Comparison of ENCODE assay signal across 18 cellular contexts in the genomic region with DNA sequence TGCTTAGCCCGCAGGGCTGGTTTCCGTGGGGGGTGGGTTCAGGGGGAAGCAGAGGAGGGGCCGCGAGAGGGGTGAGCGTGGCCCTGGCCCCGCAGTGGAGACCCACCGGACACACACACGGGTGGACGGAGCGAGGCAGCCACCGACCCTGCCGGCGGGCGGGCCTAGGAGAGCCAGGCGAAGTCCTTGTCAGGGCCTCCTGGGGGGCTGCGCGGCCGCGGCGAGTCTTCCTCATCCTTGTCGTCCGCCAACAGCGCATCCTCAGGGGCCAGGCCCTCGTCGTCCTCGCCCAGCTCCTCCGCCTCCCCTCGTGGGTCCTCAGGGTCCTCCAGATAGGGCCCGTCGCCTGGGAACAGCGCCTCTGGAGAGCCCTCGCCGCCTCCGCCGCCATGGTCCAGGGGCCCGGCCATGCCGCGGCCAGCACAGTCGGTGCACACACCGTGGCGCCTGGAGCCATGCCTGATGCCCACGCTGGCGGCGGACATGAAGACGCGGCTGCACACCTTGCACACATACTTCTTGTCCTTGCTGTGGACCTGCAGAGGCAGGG. TPM values are rescaled to one million over a fixed set of nuclear protein-coding genes. Genes with fewer than 3 reads are reported as not detected.
DNase-seq lines count a peak whose midpoint lies in the region; ATAC-seq, FAIRE-seq and TF ChIP-seq lines count a peak whose summit lies in the region.
"Had no signal": no experiment of that assay in that cellular context is flagged by ENCODE, and none has a peak within 500 bp of the region (broad histone marks: within the 10 kb centered on the region; RNA-seq: fewer than 3 reads in every experiment).

No MANE protein-coding gene starts in this region.

- H3K27ac ChIP-seq in neuronal stem cell (replicated peaks; ENCODE audit: low read length): no peak overlapping the region
- H3K27ac ChIP-seq in colonic mucosa: no peak overlapping the region
- H3K27ac ChIP-seq: C4-2B had no signal

- no peak overlapping the region for H4K91ac ChIP-seq in neuronal stem cell (ENCODE audit: low read depth, low read length, poor library complexity)

- no peak overlapping the region for H2BK5ac ChIP-seq in neuronal stem cell (ENCODE audit: low read length)

- H3K4me3 ChIP-seq in H7 (ENCODE audit: insufficient read depth, low read depth, low read length) (no peak overlapping the region), neuronal stem cell (ENCODE audit: low read length in 2 of 2) (no peak overlapping the region), colonic mucosa (no peak overlapping the region)
- H3K4me3 ChIP-seq: A549 had no signal

- intact Hi-C loops in colonic mucosa (cut with DNase I): no loop called here

- no peak overlapping the region for H3K23ac ChIP-seq in neuronal stem cell (ENCODE audit: low read depth, low read length, poor library complexity)

- H3K36me3 ChIP-seq in H7 (replicated peaks; ENCODE audit: control insufficient read depth, insufficient read depth, low read length) (peaks cover 1% of the 10 kb centered on the region; the same call in 1 of the 2 replicates), neuronal stem cell (replicated peaks in 1 of 2; ENCODE audit: control insufficient read depth in 2 of 2, insufficient read depth in 2 of 2, low read length in 2 of 2) (peaks cover 10 to 62% of the 10 kb centered on the region in 2 donors), colonic mucosa (no peaks in the 10 kb centered on the region)

- peaks cover 6 to 8% of the 10 kb centered on the region in 2 donors for H3K4me1 ChIP-seq in neuronal stem cell (ENCODE audit: control insufficient read depth in 2 of 2, insufficient read depth in 1 of 2, low read depth in 1 of 2, low read length in 2 of 2)
- no peaks in the 10 kb centered on the region for H3K4me1 ChIP-seq in colonic mucosa

- H2AFZ ChIP-seq in neuronal stem cell (ENCODE audit: low read length): no peak overlapping the region

- no peak for FAIRE-seq in frontal cortex (lab: Jason Lieb, UNC)
- FAIRE-seq: A549 had no signal

- no peak overlapping the region for H3K18ac ChIP-seq in neuronal stem cell (ENCODE audit: low read length)

- peak; percentile 1 for DNase-seq in Ammon's horn (ENCODE audit: low spot score)
- peak; percentile 71 for DNase-seq in H7
- DNase-seq in frontal cortex (ENCODE audit: low spot score in 2 of 2): peak; percentile 14 to 34
- DNase-seq in neuronal stem cell (ENCODE audit: low spot score): no peak
- no peak for DNase-seq in colonic mucosa
- DNase-seq: DMS79, HCEC 1CT, NCI-H1105, NCI-H1694, NCI-H2081 treated with DMSO at 0.1 percent for 48 hours, NCI-H510A treated with DMSO at 0.1 percent for 48 hours, NCI-H774, OCI-M1, SHP77 treated with DMSO at 0.1 percent for 48 hours had no signal

- H3K9ac ChIP-seq in neuronal stem cell (ENCODE audit: low read depth, low read length, poor library complexity): no peak overlapping the region
- no peak overlapping the region for H3K9ac ChIP-seq in colonic mucosa (ENCODE audit: low read depth in 2 of 2, low read length in 2 of 2)

- no CpG with 5 or more reads among the region's 46 CpGs for WGBS in neuronal stem cell (ENCODE audit: extremely low coverage in 2 of 2, insufficient read length in 2 of 2, insufficient replicate concordance in 1 of 2), 2 donors

- no peak overlapping the region for H2BK15ac ChIP-seq in neuronal stem cell (ENCODE audit: low read length)

- H2BK120ac ChIP-seq in neuronal stem cell (ENCODE audit: low read depth, low read length): no peak overlapping the region

- H3K27me3 ChIP-seq in H7 (ENCODE audit: control insufficient read depth, insufficient read depth, low read length) (no peaks in the 10 kb centered on the region), neuronal stem cell (ENCODE audit: control insufficient read depth in 3 of 3, insufficient read depth in 3 of 3, low read depth in 1 of 3, low read length in 3 of 3) (no peaks in the 10 kb centered on the region), colonic mucosa (no peaks in the 10 kb centered on the region)

- H3K79me1 ChIP-seq in neuronal stem cell (ENCODE audit: low read depth, low read length): peaks cover 7% of the 10 kb centered on the region

- H3K9me3 ChIP-seq in neuronal stem cell (replicated peaks in 1 of 2; ENCODE audit: control insufficient read depth in 2 of 2, insufficient read depth in 1 of 2, low read depth in 1 of 2, low read length in 2 of 2) (no peaks in the 10 kb centered on the region), colonic mucosa (no peaks in the 10 kb centered on the region)
- H3K9me3 ChIP-seq: A549 had no signal

- ATAC-seq in GM19395 (IDR thresholded peaks at IDR 0.05; ENCODE audit: unreplicated experiment): no peak
- ATAC-seq in activated CD4-positive, CD25-positive, alpha-beta regulatory T cell treated with anti-CD3 and anti-CD28 coated beads, Interleukin-2, amount 50 U/mL, for 24 hours: no peak

- H3K4me2 ChIP-seq in neuronal stem cell (ENCODE audit: insufficient read depth, low read length, poor library complexity, severe bottlenecking): no peak overlapping the region
- H3K4me2 ChIP-seq: A549 had no signal

- TF ChIP-seq CTCF in colonic mucosa (IDR thresholded peaks at IDR 0.05): no peak

- no peak overlapping the region for H3K4ac ChIP-seq in neuronal stem cell (ENCODE audit: low read length)

- H3K14ac ChIP-seq in neuronal stem cell (ENCODE audit: low read length): no peak overlapping the region

- no peak overlapping the region for H4K8ac ChIP-seq in neuronal stem cell (ENCODE audit: low read depth, low read length)

- no peak overlapping the region for H2BK12ac ChIP-seq in neuronal stem cell (ENCODE audit: low read length)

- peak overlapping the region; percentile 28 for H2AK5ac ChIP-seq in neuronal stem cell (ENCODE audit: low read depth, low read length)

RNA-seq across cellular contexts. Expression of gene SLC2A4RG, which starts 7.3 kb away (rescaled TPM):
- 38.3 and 62.2 TPM in 2 replicates for total RNA-seq in H7 (2014; rRNA removed; shearing (Covaris generic))
- total RNA-seq in frontal cortex (1.2 TPM), colonic mucosa (10 to 100 TPM; 44.3 to 75.3 TPM)
- polyA plus RNA-seq in neuronal stem cell (2013, experiment 1 of 2): 43.6 TPM
- 43.1 TPM for polyA plus RNA-seq in neuronal stem cell (2013, experiment 2 of 2)

RNA-seq across cellular contexts. Expression of gene LIME1, which starts 10.4 kb away (rescaled TPM):
- total RNA-seq in H7 (2014; rRNA removed; shearing (Covaris generic)): 7.7 and 10.5 TPM in 2 replicates
- total RNA-seq in frontal cortex (4.9 TPM), colonic mucosa (10 to 100 TPM; 10.8 to 20.0 TPM)
- polyA plus RNA-seq in neuronal stem cell (2013, experiment 1 of 2): 3.2 TPM
- 2.9 TPM for polyA plus RNA-seq in neuronal stem cell (2013, experiment 2 of 2)

RNA-seq across cellular contexts. Expression of gene ZGPAT, which starts 39.0 kb away (rescaled TPM):
- 32.6 and 52.0 TPM in 2 replicates for total RNA-seq in H7 (2014; rRNA removed; shearing (Covaris generic))
- total RNA-seq in frontal cortex (6.5 TPM), colonic mucosa (10 to 100 TPM; 27.2 to 41.4 TPM)
- 11.0 TPM for polyA plus RNA-seq in neuronal stem cell (2013, experiment 1 of 2)
- 11.0 TPM for polyA plus RNA-seq in neuronal stem cell (2013, experiment 2 of 2)

RNA-seq across cellular contexts. Expression of gene ARFRP1, which starts 39.1 kb away (rescaled TPM):
- 24.2 and 26.2 TPM in 2 replicates for total RNA-seq in H7 (2014; rRNA removed; shearing (Covaris generic))
- 18.3 TPM for total RNA-seq in frontal cortex
- polyA plus RNA-seq in neuronal stem cell (2013, experiment 1 of 2): 8.8 TPM
- polyA plus RNA-seq in neuronal stem cell (2013, experiment 2 of 2): 8.0 TPM
- 10 to 100 TPM; 35.3 to 76.9 TPM for total RNA-seq in colonic mucosa

RNA-seq across cellular contexts. Expression of gene TNFRSF6B, which starts 50.4 kb away (rescaled TPM):
- total RNA-seq in H7 (2014; rRNA removed; shearing (Covaris generic)): not detected in 2 replicates
- total RNA-seq in frontal cortex: not detected
- 0.70 TPM for polyA plus RNA-seq in neuronal stem cell (2013, experiment 1 of 2)
- 0.90 TPM for polyA plus RNA-seq in neuronal stem cell (2013, experiment 2 of 2)
- 1 to 10 TPM in 1 of 2 donors, not detected in 1; 7.5 TPM for total RNA-seq in colonic mucosa

Comparison
In these comparisons a context has a peak if more than half of its experiments do, and no peak if none do; other contexts are left out.
1. DNase-seq: peak in Ammon's horn (single experiment), H7 (single experiment) and frontal cortex (2 of 2); none in neuronal stem cell (single experiment) and colonic mucosa (single experiment).
2. RNA of gene SLC2A4RG, which starts 7.3 kb away (total RNA-seq): 44.3 to 75.3 TPM in colonic mucosa and 38.3 to 62.2 TPM in H7; 1.2 TPM in frontal cortex (single experiment); every median in the first group is over 10 times any median in the second.